ENCODE assay signal across 20 cellular contexts in genomic region chr15:92952451-92952850, GRCh38.
"Had no signal": no experiment of that assay in that cellular context is flagged by ENCODE, and none has a peak within 500 bp of the region (broad histone marks: within the 10 kb centered on the region; RNA-seq: fewer than 3 reads in every experiment).

No MANE protein-coding gene starts in this region.

- H3K27me3 ChIP-seq: esophagus squamous epithelium, gastroesophageal sphincter, pancreas, right lobe of liver, stomach, uterus had no signal

- ATAC-seq: gastroesophageal sphincter, left lobe of liver, mucosa of descending colon, pancreas had no signal

- H3K27ac Mint-ChIP-seq: type B pancreatic cell had no signal

- H3K4me3 Mint-ChIP-seq: naive thymus-derived CD8-positive, alpha-beta T cell; type B pancreatic cell had no signal

- FAIRE-seq: pancreas had no signal

- H3K27me3 Mint-ChIP-seq: naive thymus-derived CD8-positive, alpha-beta T cell; progenitor cell of endocrine pancreas; type B pancreatic cell had no signal

- H3K27ac ChIP-seq: esophagus squamous epithelium, pancreas, right lobe of liver, stomach, uterus had no signal

- H3K36me3 ChIP-seq: uterus had no signal

- H3K4me3 ChIP-seq: esophagus squamous epithelium, gastroesophageal sphincter, mucosa of descending colon, pancreas, right lobe of liver, stomach, uterus had no signal

- H3K4me1 ChIP-seq: esophagus squamous epithelium, pancreas, right lobe of liver, stomach, uterus had no signal

- DNase-seq: effector memory CD4-positive, alpha-beta T cell; esophagus squamous epithelium; foreskin fibroblast; glutamatergic neuron; islet precursor cell; mammary epithelial cell; mucosa of descending colon; naive thymus-derived CD8-positive, alpha-beta T cell; nucleus accumbens; pancreas; right lobe of liver; stimulated activated CD4-positive, alpha-beta T cell treated with anti-CD3 and anti-CD28 coated beads, Interleukin-2, amount 100 ng/mL, for 24 hours; stimulated activated CD4-positive, alpha-beta T cell treated with anti-CD3 and anti-CD28 coated beads, Interleukin-4, amount 100 ng/mL, for 4 hours; stimulated activated naive CD4-positive, alpha-beta T cell; stomach; uterus had no signal
